ENCODE assay signal across 12 cellular contexts in genomic region chr10:24695452-24695851, GRCh38.
"Had no signal": no experiment of that assay in that cellular context is flagged by ENCODE, and none has a peak within 500 bp of the region (broad histone marks: within the 10 kb centered on the region; RNA-seq: fewer than 3 reads in every experiment).

No MANE protein-coding gene starts in this region.

- ATAC-seq: left lobe of liver, WTC11 had no signal

- H3K27ac Mint-ChIP-seq: dendritic cell treated with granulocyte-macrophage colony-stimulating factor and Interleukin-4, amounts not matched to agents 40 ng/mL and 50 ng/mL, for 4 days; nephron; T-helper 1 cell treated with Interleukin-12 subunit alpha and Interleukin-12 subunit beta and Interleukin-4 antibody, amounts not matched to agents 30 μg/mL and 1 μg/mL, for 36 hours; WTC11 had no signal

- H3K9me3 Mint-ChIP-seq: dendritic cell treated with granulocyte-macrophage colony-stimulating factor and Interleukin-4, amounts not matched to agents 40 ng/mL and 50 ng/mL, for 4 days; nephron; T-helper 1 cell treated with Interleukin-12 subunit alpha and Interleukin-12 subunit beta and Interleukin-4 antibody, amounts not matched to agents 30 μg/mL and 1 μg/mL, for 36 hours; WTC11 had no signal

- H3K9me3 ChIP-seq: adrenal gland, vagina had no signal

- DNase-seq: activated CD4-positive, alpha-beta T cell treated with anti-CD3 and anti-CD28 coated beads for 48 hours; activated naive CD4-positive, alpha-beta T cell treated with anti-CD3 and anti-CD28 coated beads, Interleukin-2, amount 50 U/mL, for 16 hours; adrenal gland; central memory CD4-positive, alpha-beta T cell; mesenchymal stem cell had no signal

- H3K4me3 ChIP-seq: adrenal gland, skin epidermis, vagina had no signal

- H3K27me3 Mint-ChIP-seq: dendritic cell treated with granulocyte-macrophage colony-stimulating factor and Interleukin-4, amounts not matched to agents 40 ng/mL and 50 ng/mL, for 4 days had no signal

- H3K4me3 Mint-ChIP-seq: dendritic cell treated with granulocyte-macrophage colony-stimulating factor and Interleukin-4, amounts not matched to agents 40 ng/mL and 50 ng/mL, for 4 days; nephron; T-helper 1 cell treated with Interleukin-12 subunit alpha and Interleukin-12 subunit beta and Interleukin-4 antibody, amounts not matched to agents 30 μg/mL and 1 μg/mL, for 36 hours; WTC11 had no signal

- H3K27me3 ChIP-seq: adrenal gland, vagina had no signal

- H3K36me3 Mint-ChIP-seq: WTC11 had no signal

- H3K36me3 ChIP-seq: adrenal gland, vagina had no signal

- H3K27ac ChIP-seq: adrenal gland, skin epidermis, vagina had no signal
